29 cellular contexts compared by ENCODE assay signal in the genomic region with DNA sequence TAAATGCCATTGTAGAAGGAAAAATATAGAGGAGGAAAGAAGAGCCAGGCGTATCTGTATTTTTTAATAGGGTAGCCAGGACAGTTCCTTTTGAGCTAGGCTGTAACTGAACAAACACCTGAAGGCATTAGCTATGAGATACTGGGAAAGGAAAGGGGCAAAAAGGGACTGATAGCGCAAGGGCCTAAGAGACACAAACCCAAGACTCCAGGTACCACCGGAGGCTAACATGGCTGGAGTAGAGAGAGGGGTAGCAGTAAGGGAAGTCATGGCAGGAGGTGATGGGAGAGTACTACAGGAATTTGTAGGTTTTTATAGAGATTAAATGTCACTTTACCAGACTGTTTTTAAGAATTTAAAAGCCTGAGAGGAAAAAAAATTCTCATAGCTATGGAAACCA. TPM values are rescaled to one million over a fixed set of nuclear protein-coding genes. Genes with fewer than 3 reads are reported as not detected.
A peak's percentile ranks its signal among the peaks of the same experiment; 100 is the strongest.
DNase-seq lines count a peak whose midpoint lies in the region; ATAC-seq lines count a peak whose summit lies in the region.
"Had no signal": no experiment of that assay in that cellular context is flagged by ENCODE, and none has a peak within 500 bp of the region (broad histone marks: within the 10 kb centered on the region; RNA-seq: fewer than 3 reads in every experiment).

No MANE protein-coding gene starts in this region.

- no peaks in the 10 kb centered on the region for H3K4me1 ChIP-seq in SJCRH30
- H3K4me1 ChIP-seq: psoas muscle had no signal

- no peaks in the 10 kb centered on the region for H3K27me3 Mint-ChIP-seq in T-helper 1 cell treated with Interleukin-12 subunit alpha and Interleukin-12 subunit beta and Interleukin-4 antibody, amounts not matched to agents 30 μg/mL and 1 μg/mL, for 36 hours (ENCODE audit: low read depth)
- no peaks in the 10 kb centered on the region for H3K27me3 Mint-ChIP-seq in stimulated activated naive CD8-positive, alpha-beta T cell treated with anti-CD3 and anti-CD28 coated beads, Interleukin-15, Interleukin-2, amounts not matched to agents 100 ng/mL and 50 ng/mL, for 24 hours
- no peaks in the 10 kb centered on the region for H3K27me3 Mint-ChIP-seq in effector memory CD8-positive, alpha-beta T cell

- H3K4me3 ChIP-seq in SJCRH30, result no peak overlapping the region
- H3K4me3 ChIP-seq: K562, left lung, psoas muscle had no signal

- H3K27ac Mint-ChIP-seq in T-helper 1 cell treated with Interleukin-12 subunit alpha and Interleukin-12 subunit beta and Interleukin-4 antibody, amounts not matched to agents 30 μg/mL and 1 μg/mL, for 36 hours, result peak overlapping the region; percentile 47
- H3K27ac Mint-ChIP-seq in stimulated activated naive CD8-positive, alpha-beta T cell treated with anti-CD3 and anti-CD28 coated beads, Interleukin-15, Interleukin-2, amounts not matched to agents 100 ng/mL and 50 ng/mL, for 24 hours, result peak overlapping the region; percentile 56
- H3K27ac Mint-ChIP-seq in effector memory CD8-positive, alpha-beta T cell, result peak overlapping the region; percentile 62 to 70
- H3K27ac Mint-ChIP-seq: activated T-helper 2 cell treated with anti-CD3 and anti-CD28 coated beads, Interferon-gamma antibody, Interleukin-2, Interleukin-4, amounts not matched to agents 10 μg/mL and 5 μg/mL and 100 μg/mL, durations not matched to agents 14 hours and 24 hours and 36 hours had no signal

- H3K4me3 Mint-ChIP-seq in T-helper 1 cell treated with Interleukin-12 subunit alpha and Interleukin-12 subunit beta and Interleukin-4 antibody, amounts not matched to agents 30 μg/mL and 1 μg/mL, for 36 hours, result no peak overlapping the region
- no peak overlapping the region for H3K4me3 Mint-ChIP-seq in stimulated activated naive CD8-positive, alpha-beta T cell treated with anti-CD3 and anti-CD28 coated beads, Interleukin-15, Interleukin-2, amounts not matched to agents 100 ng/mL and 50 ng/mL, for 24 hours
- no peak overlapping the region for H3K4me3 Mint-ChIP-seq in effector memory CD8-positive, alpha-beta T cell
- H3K4me3 Mint-ChIP-seq: CD14-positive monocyte had no signal

- ATAC-seq in stimulated activated naive CD8-positive, alpha-beta T cell treated with anti-CD3 and anti-CD28 coated beads, Interleukin-15, Interleukin-2, amounts not matched to agents 100 U/mL and 50 U/mL, for 24 hours, result no peak
- no peak for ATAC-seq in effector memory CD8-positive, alpha-beta T cell (replicated peaks)
- ATAC-seq: K562, left lung, psoas muscle had no signal

- H3K4me1 Mint-ChIP-seq in T-helper 1 cell treated with Interleukin-12 subunit alpha and Interleukin-12 subunit beta and Interleukin-4 antibody, amounts not matched to agents 30 μg/mL and 1 μg/mL, for 36 hours (ENCODE audit: low read depth), result no peaks in the 10 kb centered on the region
- peaks cover 17% of the 10 kb centered on the region for H3K4me1 Mint-ChIP-seq in stimulated activated naive CD8-positive, alpha-beta T cell treated with anti-CD3 and anti-CD28 coated beads, Interleukin-15, Interleukin-2, amounts not matched to agents 100 ng/mL and 50 ng/mL, for 24 hours (ENCODE audit: low read depth)
- peaks cover 15 to 25% of the 10 kb centered on the region in 2 donors for H3K4me1 Mint-ChIP-seq in effector memory CD8-positive, alpha-beta T cell (ENCODE audit: low read depth in 2 of 2)

- H3K9me3 ChIP-seq in SJCRH30 (replicated peaks), result no peaks in the 10 kb centered on the region
- H3K9me3 ChIP-seq: left lung, neutrophil, psoas muscle had no signal

- H3K36me3 ChIP-seq in SJCRH30, result peaks cover 56% of the 10 kb centered on the region

- H3K9me3 Mint-ChIP-seq in T-helper 1 cell treated with Interleukin-12 subunit alpha and Interleukin-12 subunit beta and Interleukin-4 antibody, amounts not matched to agents 30 μg/mL and 1 μg/mL, for 36 hours, result no peaks in the 10 kb centered on the region
- no peaks in the 10 kb centered on the region for H3K9me3 Mint-ChIP-seq in stimulated activated naive CD8-positive, alpha-beta T cell treated with anti-CD3 and anti-CD28 coated beads, Interleukin-15, Interleukin-2, amounts not matched to agents 100 ng/mL and 50 ng/mL, for 24 hours
- H3K9me3 Mint-ChIP-seq in effector memory CD8-positive, alpha-beta T cell, result no peaks in the 10 kb centered on the region
- H3K9me3 Mint-ChIP-seq: activated T-helper 2 cell treated with anti-CD3 and anti-CD28 coated beads, Interferon-gamma antibody, Interleukin-2, Interleukin-4, amounts not matched to agents 10 μg/mL and 5 μg/mL and 100 μg/mL, durations not matched to agents 14 hours and 24 hours and 36 hours; CD14-positive monocyte had no signal

- DNase-seq in T-helper 1 cell (no peak), SJCRH30 (no peak), NCI-H2029 (lab: John Stamatoyannopoulos, UW) (no peak), NCI-H1930 (lab: John Stamatoyannopoulos, UW) (no peak)
- no peak for DNase-seq in stimulated activated naive CD8-positive, alpha-beta T cell treated with anti-CD3 and anti-CD28 coated beads, Interleukin-15, Interleukin-2, amounts not matched to agents 100 U/mL and 50 U/mL, for 24 hours
- no peak for DNase-seq in effector memory CD8-positive, alpha-beta T cell
- DNase-seq: activated CD4-positive, alpha-beta T cell treated with anti-CD3 and anti-CD28 coated beads, Interleukin-2, amount 50 U/mL, for 1 hour; activated CD4-positive, CD25-positive, alpha-beta regulatory T cell; activated CD8-positive, alpha-beta memory T cell treated with anti-CD3 and anti-CD28 coated beads, Interleukin-2, amount 50 U/mL, for 48 hours; cortex of kidney; effector memory CD4-positive, alpha-beta T cell; erythroblast; left lung; mesenchymal stem cell; NCI-H1092; NCI-H1694; NCI-H446 treated with DMSO at 0.1 percent for 48 hours; NCI-H82; psoas muscle; SIG-M5; stimulated activated CD4-positive, alpha-beta T cell treated with anti-CD3 and anti-CD28 coated beads, Interleukin-4, amount 100 ng/mL, for 24 hours; trophoblast cell had no signal

- H3K27ac ChIP-seq in SJCRH30, result no peak overlapping the region
- H3K27ac ChIP-seq: 22Rv1, left lung, neutrophil, psoas muscle had no signal

- no peaks in the 10 kb centered on the region for H3K27me3 ChIP-seq in SJCRH30
- H3K27me3 ChIP-seq: left lung, neutrophil had no signal

- H3K36me3 Mint-ChIP-seq in T-helper 1 cell treated with Interleukin-12 subunit alpha and Interleukin-12 subunit beta and Interleukin-4 antibody, amounts not matched to agents 30 μg/mL and 1 μg/mL, for 36 hours (ENCODE audit: low read depth), result peaks cover 20% of the 10 kb centered on the region
- peaks cover 59% of the 10 kb centered on the region for H3K36me3 Mint-ChIP-seq in stimulated activated naive CD8-positive, alpha-beta T cell treated with anti-CD3 and anti-CD28 coated beads, Interleukin-15, Interleukin-2, amounts not matched to agents 100 ng/mL and 50 ng/mL, for 24 hours (ENCODE audit: low read depth)
- H3K36me3 Mint-ChIP-seq in effector memory CD8-positive, alpha-beta T cell (ENCODE audit: insufficient read depth), result peaks cover 66% of the 10 kb centered on the region

RNA-seq across cellular contexts. Expression of a gene that starts 20.7 kb away (rescaled TPM):
- 48.8 and 50.3 TPM in 2 replicates for total RNA-seq in SJCRH30 (2014; rRNA removed; shearing (Covaris generic))
